18 cellular contexts compared by ENCODE assay signal in the genomic region with DNA sequence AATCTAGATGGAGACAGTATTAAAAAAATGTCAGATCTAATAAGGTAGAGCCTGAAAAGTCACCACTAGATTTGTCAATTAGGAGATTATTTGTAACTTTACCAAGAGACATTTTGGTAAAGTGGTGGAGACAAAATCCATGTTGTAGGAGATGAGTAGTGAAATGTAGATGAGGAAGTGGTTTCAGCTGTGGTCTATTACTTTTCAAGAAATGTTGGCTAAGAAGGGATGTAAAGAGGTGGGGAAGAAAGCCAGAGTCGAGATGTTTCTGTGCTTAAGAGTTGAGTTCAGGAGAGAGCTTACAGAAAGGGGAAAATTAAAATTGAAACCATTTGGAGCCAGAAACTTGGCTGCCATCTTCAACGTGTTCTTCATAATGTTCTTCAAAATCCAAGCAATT.
"Had no signal": no experiment of that assay in that cellular context is flagged by ENCODE, and none has a peak within 500 bp of the region (broad histone marks: within the 10 kb centered on the region; RNA-seq: fewer than 3 reads in every experiment).

No MANE protein-coding gene starts in this region.

- H3K27me3 ChIP-seq: gastroesophageal sphincter, left lung, spleen had no signal

- H3K9me3 ChIP-seq: gastroesophageal sphincter, left lung, spleen had no signal

- ATAC-seq: activated CD4-positive, alpha-beta T cell treated with anti-CD3 and anti-CD28 coated beads for 36 hours; activated CD8-positive, alpha-beta T cell treated with anti-CD3 and anti-CD28 coated beads for 36 hours; gastroesophageal sphincter; left lung; sciatic nerve; stimulated activated memory B cell treated with anti-CD40 and anti-IgM and Interleukin-4, amounts not matched to agents 10 μg/mL and 1 μg/mL and 100 μg/mL, for 72 hours had no signal

- H3K27ac ChIP-seq: coronary artery, gastroesophageal sphincter, left lung, spleen, WERI-Rb-1 had no signal

- DNase-seq: activated CD4-positive, alpha-beta T cell treated with anti-CD3 and anti-CD28 coated beads for 36 hours; activated CD8-positive, alpha-beta memory T cell treated with anti-CD3 and anti-CD28 coated beads, Interleukin-2, amount 50 U/mL, for 48 hours; activated CD8-positive, alpha-beta T cell treated with anti-CD3 and anti-CD28 coated beads for 36 hours; activated naive CD4-positive, alpha-beta T cell treated with Interleukin-2 at 50 U/mL for 16 hours; effector memory CD4-positive, alpha-beta T cell; islet precursor cell; left lung; nephron progenitor cell; spleen; stimulated activated CD4-positive, alpha-beta T cell treated with anti-CD3 and anti-CD28 coated beads, Interleukin-1b, Interleukin-23, amount 100 ng/mL, for 48 hours; substantia nigra; T-helper 9 cell; trophoblast cell; WERI-Rb-1 had no signal

- H3K36me3 ChIP-seq: gastroesophageal sphincter, left lung, spleen, WERI-Rb-1 had no signal

- H3K4me3 ChIP-seq: coronary artery, gastroesophageal sphincter, left lung, spleen had no signal
